ENCODE assay signal across 16 cellular contexts in the genomic region with DNA sequence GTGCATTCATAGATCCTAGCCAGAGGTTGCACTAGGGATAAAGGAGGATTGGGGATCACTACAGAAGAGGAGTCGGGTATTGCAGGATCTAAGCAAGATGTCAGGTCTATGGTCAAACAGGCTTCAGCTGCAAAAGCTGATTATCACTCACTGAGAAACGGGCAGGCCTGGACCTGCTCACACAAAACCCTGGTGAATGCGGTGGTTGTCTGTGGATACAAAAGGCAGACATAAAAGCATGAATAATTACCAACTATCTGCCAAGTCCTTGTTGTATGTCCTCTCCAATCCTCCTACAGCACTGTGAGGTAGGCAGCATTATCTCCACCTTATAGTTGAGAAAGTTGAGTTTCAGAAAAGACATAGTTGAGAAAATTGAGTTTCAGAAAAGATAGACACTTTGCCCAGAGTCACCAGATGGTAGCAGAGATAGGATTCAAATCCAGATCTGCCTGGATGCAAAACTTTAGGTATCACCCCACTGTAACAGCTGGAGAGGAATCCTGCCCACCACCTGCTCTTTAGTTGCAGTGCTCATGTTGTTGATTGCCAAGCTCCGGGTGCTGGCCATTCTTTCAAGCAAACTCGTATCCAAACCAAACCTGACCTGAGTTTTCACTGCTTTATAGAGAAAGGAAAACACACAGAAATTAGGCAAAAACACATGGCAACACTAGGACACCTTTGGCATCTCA. TPM values are rescaled to one million over a fixed set of nuclear protein-coding genes. Genes with fewer than 3 reads are reported as not detected.
DNase-seq lines count a peak whose midpoint lies in the region; ATAC-seq and TF ChIP-seq lines count a peak whose summit lies in the region.
"Had no signal": no experiment of that assay in that cellular context is flagged by ENCODE, and none has a peak within 500 bp of the region (broad histone marks: within the 10 kb centered on the region; RNA-seq: fewer than 3 reads in every experiment).

No MANE protein-coding gene starts in this region.

- no peaks in the 10 kb centered on the region for H3K27me3 ChIP-seq in suprapubic skin

- DNase-seq in NCI-H524 (lab: John Stamatoyannopoulos, UW): peak; percentile 1 to 68
- DNase-seq in NCI-H524 treated with DMSO at 0.1 percent for 48 hours (lab: John Stamatoyannopoulos, UW): no peak
- DNase-seq in NCI-H2196 treated with DMSO at 0.1 percent for 48 hours (lab: John Stamatoyannopoulos, UW; ENCODE audit: unreplicated experiment): peak; percentile 82
- DNase-seq in SHP77 treated with DMSO at 0.1 percent for 48 hours (lab: John Stamatoyannopoulos, UW): peak; percentile 81
- no peak for DNase-seq in suprapubic skin (ENCODE audit: low spot score in 2 of 2)
- no peak for DNase-seq in mucosa of descending colon
- DNase-seq in GM10248 (ENCODE audit: extremely low spot score): no peak
- no peak for DNase-seq in cerebellar cortex (ENCODE audit: low spot score)
- DNase-seq: amygdala; CD8-positive, alpha-beta T cell; H7; mesenchymal stem cell; NCI-H1092; nephron progenitor cell; stimulated activated naive CD4-positive, alpha-beta T cell treated with Interleukin-2 at 50 U/mL for 16 hours had no signal

- no peaks in the 10 kb centered on the region for H3K9me3 ChIP-seq in suprapubic skin
- H3K9me3 ChIP-seq in mucosa of descending colon: no peaks in the 10 kb centered on the region

- H3K4me3 ChIP-seq in suprapubic skin: no peak overlapping the region
- no peak overlapping the region for H3K4me3 ChIP-seq in mucosa of descending colon

- TF ChIP-seq CTCF in suprapubic skin (IDR thresholded peaks at IDR 0.05) (no peak), mucosa of descending colon (IDR thresholded peaks at IDR 0.05) (no peak), GM10248 (IDR thresholded peaks at IDR 0.05; ENCODE audit: control extremely low read depth, extremely low read depth, low read depth, missing control alignments) (no peak)

- no peak for TF ChIP-seq POLR2A in suprapubic skin (IDR thresholded peaks at IDR 0.05)

- intact Hi-C loops in mucosa of descending colon (cut with DNase I, micrococcal nuclease): no loop called here

- no peak for ATAC-seq in mucosa of descending colon
- ATAC-seq: CD8-positive, alpha-beta T cell had no signal

- no peaks in the 10 kb centered on the region for H3K36me3 ChIP-seq in suprapubic skin
- H3K36me3 ChIP-seq in mucosa of descending colon (ENCODE audit: low read depth): no peaks in the 10 kb centered on the region

- H3K4me1 ChIP-seq in suprapubic skin: peaks cover 48% of the 10 kb centered on the region
- no peaks in the 10 kb centered on the region for H3K4me1 ChIP-seq in mucosa of descending colon (ENCODE audit: low read depth)

- H3K27ac ChIP-seq in suprapubic skin: peak overlapping the region; percentile 66
- H3K27ac ChIP-seq: VCaP had no signal

- 59% methylated on average over 5 of the region's 5 CpGs for WGBS in suprapubic skin

- POLR2A ChIA-PET in GM10248 (lab: Yijun Ruan, JAX): no interaction called here

- CTCF ChIA-PET in GM10248 (lab: Yijun Ruan, JAX): interaction anchor here (1.3 to 1.4 kb wide), 2 partner anchors 12 to 15 kb away, joined by 3 to 7 read pairs; no protein-coding TSS in a partner anchor

- no peak for TF ChIP-seq EP300 in suprapubic skin (IDR thresholded peaks at IDR 0.05)

RNA-seq across cellular contexts. Expression of gene HOOK1, which starts 49.6 kb away (rescaled TPM):
- 10 to 100 TPM; 22.3 to 38.1 (median 33.7) TPM for total RNA-seq in suprapubic skin
- 10 to 100 TPM; 26.9 to 58.6 (median 55.9) TPM for total RNA-seq in mucosa of descending colon

Comparison
In these comparisons a context has a peak if more than half of its experiments do, and no peak if none do; other contexts are left out.
1. DNase-seq: peak in NCI-H524 (2 of 2), NCI-H2196 treated with DMSO at 0.1 percent for 48 hours (single experiment) and SHP77 treated with DMSO at 0.1 percent for 48 hours (single experiment); none in NCI-H524 treated with DMSO at 0.1 percent for 48 hours (single experiment), suprapubic skin (0 of 2), mucosa of descending colon (0 of 3), GM10248 (single experiment) and cerebellar cortex (single experiment).